ENCODE assay signal across 27 cellular contexts in the genomic region with DNA sequence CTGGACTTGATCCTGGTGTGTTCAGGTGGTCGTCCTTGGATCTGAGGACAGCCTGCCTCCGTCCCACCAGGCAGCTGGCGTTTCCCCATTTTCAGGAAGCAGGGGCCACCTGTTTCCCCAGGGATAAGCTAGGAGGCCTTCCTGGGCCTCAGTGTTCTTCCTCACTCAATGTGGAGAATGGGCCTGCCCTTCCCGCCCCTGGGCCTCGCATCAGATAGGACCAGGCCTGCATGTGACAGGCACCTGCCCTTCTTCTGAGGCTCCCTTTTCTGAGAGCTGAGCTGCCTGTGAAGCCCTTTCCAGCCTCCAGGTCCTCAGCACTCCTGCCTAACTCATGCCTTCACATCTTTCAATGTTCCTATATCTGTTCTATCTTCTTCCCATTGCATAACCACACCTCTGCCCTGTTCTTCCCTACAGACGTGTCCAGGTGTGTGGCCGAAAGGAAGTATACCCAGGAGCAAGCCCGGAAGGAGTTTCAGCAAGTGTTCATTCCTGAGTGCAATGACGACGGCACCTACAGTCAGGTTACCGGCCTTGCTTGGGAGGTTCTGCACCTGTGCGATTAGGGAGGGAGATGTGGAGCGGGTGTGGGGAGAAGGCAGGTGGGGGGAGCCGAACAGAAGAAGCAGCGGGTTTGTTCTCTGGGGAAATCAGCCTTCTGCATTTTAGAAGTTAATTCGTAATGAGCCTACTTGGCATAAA.
DNase-seq lines count a peak whose midpoint lies in the region; ATAC-seq, FAIRE-seq and TF ChIP-seq lines count a peak whose summit lies in the region.
"Had no signal": no experiment of that assay in that cellular context is flagged by ENCODE, and none has a peak within 500 bp of the region (broad histone marks: within the 10 kb centered on the region; RNA-seq: fewer than 3 reads in every experiment).

No MANE protein-coding gene starts in this region.

- peak; percentile 94 to 96 (median 95) for ATAC-seq in pancreas
- no peak for ATAC-seq in GM21619 (IDR thresholded peaks at IDR 0.05; ENCODE audit: unreplicated experiment)
- no peak for ATAC-seq in GM19463 (IDR thresholded peaks at IDR 0.05; ENCODE audit: unreplicated experiment)

- H3K36me3 Mint-ChIP-seq in brain, result no peaks in the 10 kb centered on the region

- H3K9ac ChIP-seq in BLaER1 treated with 17β-estradiol and CSF1 and Interleukin-3, amounts not matched to agents 10 nM and 100 nM, result no peak overlapping the region
- H3K9ac ChIP-seq: GM23248 had no signal

- H3K4me3 Mint-ChIP-seq in brain, result no peak overlapping the region
- H3K4me3 Mint-ChIP-seq: activated T-cell treated with anti-CD3 and anti-CD28 coated beads, Interleukin-2, amount 50 U/mL, for 24 hours; B cell had no signal

- no peaks in the 10 kb centered on the region for H3K36me3 ChIP-seq in BLaER1 treated with 17β-estradiol and CSF1 and Interleukin-3, amounts not matched to agents 10 nM and 100 nM
- H3K36me3 ChIP-seq in pancreas, result no peaks in the 10 kb centered on the region
- H3K36me3 ChIP-seq: upper lobe of left lung had no signal

- no peaks in the 10 kb centered on the region for H3K9me3 ChIP-seq in BLaER1 treated with 17β-estradiol and CSF1 and Interleukin-3, amounts not matched to agents 10 nM and 100 nM (replicated peaks in 1 of 11)
- no peaks in the 10 kb centered on the region for H3K9me3 ChIP-seq in pancreas
- H3K9me3 ChIP-seq: upper lobe of left lung had no signal

- intact Hi-C loops in pancreas (cut with DNase I), result no loop called here

- H3K4me1 Mint-ChIP-seq in brain, result peaks cover 46% of the 10 kb centered on the region

- peak overlapping the region in 3 of 5 experiments; percentile 0 to 38 (median 10) for H3K27ac Mint-ChIP-seq in brain
- H3K27ac Mint-ChIP-seq: activated T-cell treated with anti-CD3 and anti-CD28 coated beads, Interleukin-2, amount 50 U/mL, for 24 hours; B cell had no signal

- no peak overlapping the region for H3K4me3 ChIP-seq in BLaER1 treated with 17β-estradiol and CSF1 and Interleukin-3, amounts not matched to agents 10 nM and 100 nM
- H3K4me3 ChIP-seq in pancreas, result peak overlapping the region in 1 of 4 donors; percentile 6
- H3K4me3 ChIP-seq: GM23248, upper lobe of left lung had no signal

- H3K27me3 ChIP-seq in BLaER1 treated with 17β-estradiol and CSF1 and Interleukin-3, amounts not matched to agents 10 nM and 100 nM, result peaks cover 0 to 3% (median 0%) of the 10 kb centered on the region in 11 experiments; a peak in 2 of 22 replicates
- no peaks in the 10 kb centered on the region for H3K27me3 ChIP-seq in pancreas
- H3K27me3 ChIP-seq: upper lobe of left lung had no signal

- H4K20me1 ChIP-seq in BLaER1 treated with 17β-estradiol and CSF1 and Interleukin-3, amounts not matched to agents 10 nM and 100 nM, result no peaks in the 10 kb centered on the region; a peak in 2 of 22 replicates

- no peak overlapping the region for H3K27ac ChIP-seq in BLaER1 treated with 17β-estradiol and CSF1 and Interleukin-3, amounts not matched to agents 10 nM and 100 nM
- peak overlapping the region; percentile 58 to 77 (median 68) for H3K27ac ChIP-seq in pancreas
- H3K27ac ChIP-seq: GM23248, upper lobe of left lung had no signal

- DNase-seq in NCI-H1417 (lab: John Stamatoyannopoulos, UW) (peak in 2 of 3 experiments; percentile 8 to 31), NCI-H1417 treated with DMSO at 0.1 percent for 48 hours (lab: John Stamatoyannopoulos, UW) (no peak), pancreas (peak in 5 of 6 donors; percentile 78 to 88 (median 84)), GOT3 (lab: John Stamatoyannopoulos, UW) (no peak)
- DNase-seq: activated CD4-positive, alpha-beta T cell treated with anti-CD3 and anti-CD28 coated beads for 1 hour; activated CD8-positive, alpha-beta memory T cell treated with anti-CD3 and anti-CD28 coated beads for 24 hours; activated naive CD4-positive, alpha-beta T cell treated with Interleukin-2 at 50 U/mL for 16 hours; activated T-cell treated with anti-CD3 and anti-CD28 coated beads, Interleukin-2, amount 50 U/mL, for 24 hours; central memory CD4-positive, alpha-beta T cell; erythroblast; GM23248; KG1; kidney; NCI-H748 treated with DMSO at 0.1 percent for 48 hours; OCI-M1; SHP77 treated with DMSO at 0.1 percent for 48 hours; stimulated activated CD4-positive, alpha-beta T cell treated with anti-CD3 and anti-CD28 coated beads, Interleukin-4, amount 100 ng/mL, for 24 hours; stimulated activated naive CD4-positive, alpha-beta T cell treated with Interleukin-2 at 50 U/mL for 16 hours had no signal

- TF ChIP-seq CTCF in brain (conservative IDR thresholded peaks at IDR 0.05), result no peak
- no peak for TF ChIP-seq CTCF in pancreas (IDR thresholded peaks at IDR 0.05)

- H3K4me1 ChIP-seq in BLaER1 treated with 17β-estradiol and CSF1 and Interleukin-3, amounts not matched to agents 10 nM and 100 nM, result peaks cover 11 to 27% (median 25%) of the 10 kb centered on the region in 10 experiments
- peaks cover 8 to 17% (median 11%) of the 10 kb centered on the region in 3 donors for H3K4me1 ChIP-seq in pancreas

- FAIRE-seq in pancreas (lab: Jason Lieb, UNC), result no peak
- FAIRE-seq: A204.1, frontal cortex, HTR-8/SVneo, kidney had no signal

- 35 to 44% methylated on average over 16 of the region's 16 CpGs for WGBS in pancreas, 2 donors

- peak overlapping the region in 6 of 11 experiments; percentile 9 to 28 (median 18); a peak in 9 of 22 replicates for H3K4me2 ChIP-seq in BLaER1 treated with 17β-estradiol and CSF1 and Interleukin-3, amounts not matched to agents 10 nM and 100 nM

- peaks cover 10% of the 10 kb centered on the region for H3K27me3 Mint-ChIP-seq in brain

- H3K9me3 Mint-ChIP-seq in brain, result peaks cover 0 to 4% (median 0%) of the 10 kb centered on the region in 5 experiments
- H3K9me3 Mint-ChIP-seq: activated T-cell treated with anti-CD3 and anti-CD28 coated beads, Interleukin-2, amount 50 U/mL, for 24 hours had no signal

Comparison
In these comparisons a context has a peak if more than half of its experiments do, and no peak if none do; other contexts are left out.
1. DNase-seq: peak in NCI-H1417 (2 of 3) and pancreas (5 of 6); none in NCI-H1417 treated with DMSO at 0.1 percent for 48 hours (single experiment) and GOT3 (single experiment).
2. H3K27ac ChIP-seq: peak in pancreas (4 of 4); none in BLaER1 treated with 17β-estradiol and CSF1 and Interleukin-3, amounts not matched to agents 10 nM and 100 nM (0 of 11).
3. ATAC-seq: peak in pancreas (4 of 4); none in GM21619 (single experiment) and GM19463 (single experiment).